27 cellular contexts compared by ENCODE assay signal in the genomic region with DNA sequence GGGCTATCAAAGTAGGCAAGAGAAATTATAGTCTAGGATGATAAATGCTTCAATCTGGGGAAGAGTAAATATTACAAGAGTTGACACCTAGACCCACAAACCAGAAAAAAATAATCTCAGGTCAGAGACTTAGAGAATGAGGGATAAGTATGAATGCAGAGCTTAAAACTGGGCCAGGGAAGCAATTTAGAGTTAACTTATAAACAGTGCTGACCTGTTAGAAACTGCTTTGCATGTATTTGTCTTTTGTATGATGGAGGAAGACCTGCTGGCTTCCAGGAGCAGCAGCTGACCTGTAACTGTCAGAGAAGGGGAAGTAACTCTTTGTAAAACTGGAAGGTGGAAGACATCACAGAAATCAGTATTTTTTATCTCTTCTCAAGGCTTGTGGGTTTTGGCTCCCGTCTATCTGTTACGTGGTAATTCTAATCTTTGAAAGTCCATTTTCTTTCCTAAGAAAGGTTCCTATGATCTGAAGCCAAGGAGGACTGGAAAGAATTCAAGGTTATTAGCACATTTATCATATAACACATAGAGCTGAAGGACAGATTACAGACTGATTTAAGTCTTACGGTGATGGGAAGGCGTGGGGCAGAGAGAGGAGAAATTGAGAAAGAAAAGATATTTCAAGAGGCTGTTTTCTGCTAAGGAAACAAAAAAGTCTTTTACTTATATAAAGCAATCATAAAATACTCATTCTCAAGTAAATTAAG.
DNase-seq lines count a peak whose midpoint lies in the region; ATAC-seq and TF ChIP-seq lines count a peak whose summit lies in the region.
"Had no signal": no experiment of that assay in that cellular context is flagged by ENCODE, and none has a peak within 500 bp of the region (broad histone marks: within the 10 kb centered on the region; RNA-seq: fewer than 3 reads in every experiment).

No MANE protein-coding gene starts in this region.

- no peaks in the 10 kb centered on the region for H3K27me3 Mint-ChIP-seq in WTC11 (ENCODE audit: low read depth)
- no peaks in the 10 kb centered on the region for H3K27me3 Mint-ChIP-seq in stimulated activated memory B cell treated with anti-CD40 and anti-IgM and Interleukin-4, amounts not matched to agents 10 μg/mL and 1 μg/mL and 100 μg/mL, for 72 hours
- no peaks in the 10 kb centered on the region; the same call in 1 of the 2 replicates for H3K27me3 Mint-ChIP-seq in HFFc6 (ENCODE audit: insufficient read depth)
- H3K27me3 Mint-ChIP-seq in H9 (ENCODE audit: low read depth): no peaks in the 10 kb centered on the region
- H3K27me3 Mint-ChIP-seq: CD4-positive, alpha-beta memory T cell; IgD-negative memory B cell had no signal

- no peaks in the 10 kb centered on the region for H3K23me2 ChIP-seq in H9 (ENCODE audit: insufficient read length, low read depth, low read length, poor library complexity, severe bottlenecking)

- H3K36me3 Mint-ChIP-seq in WTC11 (no peaks in the 10 kb centered on the region; the same call in 1 of the 2 replicates), HFFc6 (ENCODE audit: low read depth) (no peaks in the 10 kb centered on the region; the same call in 1 of the 2 replicates), H9 (ENCODE audit: insufficient read depth in 1 of 3, low read depth in 3 of 3) (no peaks in the 10 kb centered on the region)
- peaks cover 10% of the 10 kb centered on the region for H3K36me3 Mint-ChIP-seq in stimulated activated memory B cell treated with anti-CD40 and anti-IgM and Interleukin-4, amounts not matched to agents 10 μg/mL and 1 μg/mL and 100 μg/mL, for 72 hours

- H3K4me1 Mint-ChIP-seq in WTC11 (no peaks in the 10 kb centered on the region), HFFc6 (ENCODE audit: low read depth) (no peaks in the 10 kb centered on the region), H9 (no peaks in the 10 kb centered on the region)
- peaks cover 25% of the 10 kb centered on the region for H3K4me1 Mint-ChIP-seq in stimulated activated memory B cell treated with anti-CD40 and anti-IgM and Interleukin-4, amounts not matched to agents 10 μg/mL and 1 μg/mL and 100 μg/mL, for 72 hours
- H3K4me1 Mint-ChIP-seq: CD4-positive, alpha-beta memory T cell had no signal

- H3K4me2 ChIP-seq in H9 (ENCODE audit: insufficient read depth, insufficient read length, low read length): no peak overlapping the region
- H3K4me2 ChIP-seq: KMS-11 had no signal

- no peak overlapping the region for H2AFZ ChIP-seq in H9 (ENCODE audit: low read length)
- H2AFZ ChIP-seq: GM23248 had no signal

- H2AK5ac ChIP-seq in H9 (ENCODE audit: insufficient read length, low read length): no peak overlapping the region

- H4K91ac ChIP-seq in H9 (ENCODE audit: insufficient read length, low read depth, low read length): no peak overlapping the region

- no peak overlapping the region for H2BK120ac ChIP-seq in H9 (ENCODE audit: low read depth, low read length, poor library complexity, severe bottlenecking)

- TF ChIP-seq CTCF in WTC11 (IDR thresholded peaks at IDR 0.05): no peak
- TF ChIP-seq CTCF in HFFc6 (IDR thresholded peaks at IDR 0.05): no peak
- TF ChIP-seq CTCF in H9 (conservative IDR thresholded peaks at IDR 0.05): no peak

- no peak for ATAC-seq in WTC11
- peak; percentile 58 for ATAC-seq in stimulated activated memory B cell treated with anti-CD40 and anti-IgM and Interleukin-4, amounts not matched to agents 10 μg/mL and 1 μg/mL and 100 μg/mL, for 72 hours
- ATAC-seq: PC-3, Right ventricle myocardium inferior had no signal

- POLR2A ChIA-PET in WTC11 (lab: Charles Lee): no interaction called here

- no peak overlapping the region for H4K5ac ChIP-seq in H9 (ENCODE audit: insufficient read length, low read depth, low read length)

- no peak overlapping the region for H3K4ac ChIP-seq in H9 (ENCODE audit: low read depth, low read length)

- peak overlapping the region; percentile 37; the same call in 1 of the 2 replicates for H3K27ac Mint-ChIP-seq in WTC11
- H3K27ac Mint-ChIP-seq in stimulated activated memory B cell treated with anti-CD40 and anti-IgM and Interleukin-4, amounts not matched to agents 10 μg/mL and 1 μg/mL and 100 μg/mL, for 72 hours: no peak overlapping the region
- H3K27ac Mint-ChIP-seq in HFFc6: no peak overlapping the region
- no peak overlapping the region for H3K27ac Mint-ChIP-seq in H9
- H3K27ac Mint-ChIP-seq: CD4-positive, alpha-beta memory T cell had no signal

- no peak overlapping the region for H3K27ac ChIP-seq in H9 (ENCODE audit: insufficient read length, low read depth, low read length)
- H3K27ac ChIP-seq: GM23248, KMS-11, SJCRH30 had no signal

- H3K56ac ChIP-seq in H9 (ENCODE audit: insufficient read length, low read depth, low read length): no peak overlapping the region

- no peak overlapping the region for H3K23ac ChIP-seq in H9 (ENCODE audit: insufficient read length, low read depth, low read length)

- no peaks in the 10 kb centered on the region for H3K79me2 ChIP-seq in H9 (ENCODE audit: insufficient read depth, low read length)

- H3K14ac ChIP-seq in H9 (ENCODE audit: insufficient read depth, low read length): no peak overlapping the region

- no peak overlapping the region for H2BK5ac ChIP-seq in H9 (ENCODE audit: insufficient read length, low read length)

- H3K18ac ChIP-seq in H9 (ENCODE audit: insufficient read length, low read depth, low read length): no peak overlapping the region

- DNase-seq in NCI-H69 (lab: John Stamatoyannopoulos, UW) (peak; percentile 5), WTC11 (ENCODE audit: low spot score) (no peak), left kidney (ENCODE audit: low read depth, low spot score) (peak; percentile 6), HFFc6 (no peak), dermis blood vessel endothelial cell (no peak), NCI-H1105 (lab: John Stamatoyannopoulos, UW) (no peak), H9 (no peak)
- DNase-seq: C1 segment of cervical spinal cord; CD4-positive, alpha-beta memory T cell; COR-L47; DMS53; GM23248; H7; NCI-H1092; NCI-H1436; NCI-H187 treated with DMSO at 0.1 percent for 48 hours; NCI-H2171 treated with DMSO at 0.1 percent for 48 hours; NCI-H345; NCI-H510A treated with DMSO at 0.1 percent for 48 hours; NCI-H82; NK-92 treated with Interleukin-12 subunit alpha and Interleukin-12 subunit beta, amount 100 ng/mL, for 24 hours; PC-3; SJCRH30 had no signal

- H3K9me3 Mint-ChIP-seq in WTC11 (peaks cover 29% of the 10 kb centered on the region), HFFc6 (peaks cover 25% of the 10 kb centered on the region), H9 (peaks cover 0 to 7% of the 10 kb centered on the region in 2 experiments; a peak in 2 of 5 replicates)
- peaks cover 13% of the 10 kb centered on the region for H3K9me3 Mint-ChIP-seq in stimulated activated memory B cell treated with anti-CD40 and anti-IgM and Interleukin-4, amounts not matched to agents 10 μg/mL and 1 μg/mL and 100 μg/mL, for 72 hours

- H3T11ph ChIP-seq in H9 (ENCODE audit: low read length): no peak overlapping the region

- no peaks in the 10 kb centered on the region for H3K9me3 ChIP-seq in H9 (ENCODE audit: control insufficient read depth, low read depth, low read length)
- H3K9me3 ChIP-seq: SJCRH30 had no signal

- no peak overlapping the region for H3K4me3 Mint-ChIP-seq in WTC11
- H3K4me3 Mint-ChIP-seq in stimulated activated memory B cell treated with anti-CD40 and anti-IgM and Interleukin-4, amounts not matched to agents 10 μg/mL and 1 μg/mL and 100 μg/mL, for 72 hours: no peak overlapping the region
- no peak overlapping the region for H3K4me3 Mint-ChIP-seq in HFFc6
- no peak overlapping the region for H3K4me3 Mint-ChIP-seq in H9
- H3K4me3 Mint-ChIP-seq: CD4-positive, alpha-beta memory T cell had no signal

- no peak overlapping the region for H3K9ac ChIP-seq in H9 (ENCODE audit: extremely low read depth, insufficient read length, low read length)
- H3K9ac ChIP-seq: GM23248, KMS-11 had no signal

- CTCF ChIA-PET in WTC11 (lab: Charles Lee): no interaction called here

- H3K79me1 ChIP-seq in H9 (ENCODE audit: insufficient read depth, low read depth, low read length, poor library complexity, severe bottlenecking): no peaks in the 10 kb centered on the region

- H4K20me1 ChIP-seq in H9 (ENCODE audit: control insufficient read depth, insufficient read depth, insufficient read length): no peaks in the 10 kb centered on the region

- H3K4me1 ChIP-seq in H9 (ENCODE audit: insufficient read depth, low read length): no peaks in the 10 kb centered on the region
- H3K4me1 ChIP-seq: SJCRH30 had no signal

- H3K27me3 ChIP-seq in H9 (ENCODE audit: insufficient read depth, low read length): no peaks in the 10 kb centered on the region
- H3K27me3 ChIP-seq: SJCRH30 had no signal

- no peak overlapping the region for H2BK12ac ChIP-seq in H9 (ENCODE audit: insufficient read length, low read depth, low read length)

- H2BK15ac ChIP-seq in H9 (ENCODE audit: low read depth, low read length): no peak overlapping the region

- no peak overlapping the region for H4K8ac ChIP-seq in H9 (replicated peaks; ENCODE audit: insufficient read length, low read depth, low read length)

- no peak overlapping the region for H2BK20ac ChIP-seq in H9 (ENCODE audit: low read depth, low read length, poor library complexity, severe bottlenecking)

- no CpG with 5 or more reads among the region's 4 CpGs for WGBS in H9 (ENCODE audit: extremely low coverage, insufficient read length, low lambda C conversion rate)

TF ChIP-seq in WTC11, 78 proteins besides CTCF, POLR2A, EP300 and RAD21 (continues in another document):
- TF ChIP-seq, protein P1, sequence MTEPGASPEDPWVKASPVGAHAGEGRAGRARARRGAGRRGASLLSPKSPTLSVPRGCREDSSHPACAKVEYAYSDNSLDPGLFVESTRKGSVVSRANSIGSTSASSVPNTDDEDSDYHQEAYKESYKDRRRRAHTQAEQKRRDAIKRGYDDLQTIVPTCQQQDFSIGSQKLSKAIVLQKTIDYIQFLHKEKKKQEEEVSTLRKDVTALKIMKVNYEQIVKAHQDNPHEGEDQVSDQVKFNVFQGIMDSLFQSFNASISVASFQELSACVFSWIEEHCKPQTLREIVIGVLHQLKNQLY (CRISPR knock-in tag; IDR thresholded peaks at IDR 0.05): no peak
- no peak for TF ChIP-seq ETV6 (CRISPR knock-in tag; IDR thresholded peaks at IDR 0.05)
- no peak for TF ChIP-seq PRRX2 (CRISPR knock-in tag; IDR thresholded peaks at IDR 0.05)
- TF ChIP-seq NFE2L1 (CRISPR knock-in tag; IDR thresholded peaks at IDR 0.05): no peak
- no peak for TF ChIP-seq KAT7 (CRISPR knock-in tag; IDR thresholded peaks at IDR 0.05; ENCODE audit: borderline replicate concordance)

Comparison
In these comparisons a context has a peak if more than half of its experiments do, and no peak if none do; other contexts are left out.
1. DNase-seq: peak in NCI-H69 (single experiment) and left kidney (single experiment); none in WTC11 (single experiment), HFFc6 (single experiment), dermis blood vessel endothelial cell (single experiment), NCI-H1105 (single experiment) and H9 (single experiment).